In genomic region chr9:27347889-27348288, GRCh38 we compare ENCODE assay signal across 18 cellular contexts. TPM values are rescaled to one million over a fixed set of nuclear protein-coding genes. Genes with fewer than 3 reads are reported as not detected.
"Had no signal": no experiment of that assay in that cellular context is flagged by ENCODE, and none has a peak within 500 bp of the region (broad histone marks: within the 10 kb centered on the region; RNA-seq: fewer than 3 reads in every experiment).

No MANE protein-coding gene starts in this region.

- H3K36me3 Mint-ChIP-seq: natural killer cell treated with Interleukin-12 subunit alpha and Interleukin-12 subunit beta and Interleukin-15 and Interleukin-18, amount 100 ng/mL, for 72 hours had no signal

- H3K4me3 Mint-ChIP-seq: activated CD8-positive, alpha-beta T cell treated with anti-CD3 and anti-CD28 coated beads, Interleukin-2, amount 10 ng/mL, durations not matched to agents 7 days and 5 days; natural killer cell treated with Interleukin-12 subunit alpha and Interleukin-12 subunit beta and Interleukin-15 and Interleukin-18, amount 100 ng/mL, for 72 hours; T-helper 1 cell treated with Interleukin-12 subunit alpha and Interleukin-12 subunit beta and Interleukin-4 antibody, amounts not matched to agents 30 μg/mL and 1 μg/mL, for 36 hours; WTC11 had no signal

- H3K9me3 ChIP-seq: adrenal gland, sigmoid colon, testis had no signal

- H3K4me3 ChIP-seq: adrenal gland, lung, sigmoid colon, testis had no signal

- H3K27ac ChIP-seq: adrenal gland, sigmoid colon, testis had no signal

- H3K27me3 ChIP-seq: adrenal gland, sigmoid colon, testis had no signal

- H3K27ac Mint-ChIP-seq: activated CD8-positive, alpha-beta T cell treated with anti-CD3 and anti-CD28 coated beads, Interleukin-2, amount 10 ng/mL, durations not matched to agents 7 days and 5 days; natural killer cell treated with Interleukin-12 subunit alpha and Interleukin-12 subunit beta and Interleukin-15 and Interleukin-18, amount 100 ng/mL, for 72 hours; T-helper 1 cell treated with Interleukin-12 subunit alpha and Interleukin-12 subunit beta and Interleukin-4 antibody, amounts not matched to agents 30 μg/mL and 1 μg/mL, for 36 hours; WTC11 had no signal

- H3K36me3 ChIP-seq: adrenal gland, sigmoid colon had no signal

- ATAC-seq: activated CD8-positive, alpha-beta T cell treated with anti-CD3 and anti-CD28 coated beads, Interleukin-2, amount 10 ng/mL, durations not matched to agents 7 days and 5 days; stimulated activated naive CD8-positive, alpha-beta T cell treated with anti-CD3 and anti-CD28 coated beads, Interleukin-15, Interleukin-2, amounts not matched to agents 100 U/mL and 50 U/mL, for 24 hours; WTC11 had no signal

- H3K9me3 Mint-ChIP-seq: natural killer cell treated with Interleukin-12 subunit alpha and Interleukin-12 subunit beta and Interleukin-15 and Interleukin-18, amount 100 ng/mL, for 72 hours; T-helper 1 cell treated with Interleukin-12 subunit alpha and Interleukin-12 subunit beta and Interleukin-4 antibody, amounts not matched to agents 30 μg/mL and 1 μg/mL, for 36 hours had no signal

- DNase-seq: activated CD4-positive, alpha-beta T cell treated with anti-CD3 and anti-CD28 coated beads for 48 hours; activated CD8-positive, alpha-beta memory T cell treated with anti-CD3 and anti-CD28 coated beads, Interleukin-2, amount 50 U/mL, for 48 hours; activated CD8-positive, alpha-beta T cell treated with anti-CD3 and anti-CD28 coated beads, Interleukin-2, amount 10 ng/mL, durations not matched to agents 7 days and 5 days; activated naive CD4-positive, alpha-beta T cell; adrenal gland; cerebellar nuclear complex; hypothalamus; sigmoid colon; stimulated activated CD4-positive, alpha-beta T cell treated with anti-CD3 and anti-CD28 coated beads, Interleukin-2, amount 100 ng/mL, for 24 hours; stimulated activated naive CD8-positive, alpha-beta T cell treated with anti-CD3 and anti-CD28 coated beads, Interleukin-15, Interleukin-2, amounts not matched to agents 100 U/mL and 50 U/mL, for 24 hours; testis had no signal

RNA-seq across cellular contexts. Expression of gene EQTN, which starts 50.9 kb away (rescaled TPM):
- total RNA-seq: activated CD8-positive, alpha-beta T cell treated with anti-CD3 and anti-CD28 coated beads, Interleukin-2, amount 10 ng/mL, durations not matched to agents 7 days and 5 days; adrenal gland; glomerular endothelial cell; mononuclear cell; natural killer cell treated with Interleukin-12 subunit alpha and Interleukin-12 subunit beta and Interleukin-15 and Interleukin-18, amount 100 ng/mL, for 72 hours; pulmonary artery endothelial cell had no signal
